9 cellular contexts compared by ENCODE assay signal in the genomic region with DNA sequence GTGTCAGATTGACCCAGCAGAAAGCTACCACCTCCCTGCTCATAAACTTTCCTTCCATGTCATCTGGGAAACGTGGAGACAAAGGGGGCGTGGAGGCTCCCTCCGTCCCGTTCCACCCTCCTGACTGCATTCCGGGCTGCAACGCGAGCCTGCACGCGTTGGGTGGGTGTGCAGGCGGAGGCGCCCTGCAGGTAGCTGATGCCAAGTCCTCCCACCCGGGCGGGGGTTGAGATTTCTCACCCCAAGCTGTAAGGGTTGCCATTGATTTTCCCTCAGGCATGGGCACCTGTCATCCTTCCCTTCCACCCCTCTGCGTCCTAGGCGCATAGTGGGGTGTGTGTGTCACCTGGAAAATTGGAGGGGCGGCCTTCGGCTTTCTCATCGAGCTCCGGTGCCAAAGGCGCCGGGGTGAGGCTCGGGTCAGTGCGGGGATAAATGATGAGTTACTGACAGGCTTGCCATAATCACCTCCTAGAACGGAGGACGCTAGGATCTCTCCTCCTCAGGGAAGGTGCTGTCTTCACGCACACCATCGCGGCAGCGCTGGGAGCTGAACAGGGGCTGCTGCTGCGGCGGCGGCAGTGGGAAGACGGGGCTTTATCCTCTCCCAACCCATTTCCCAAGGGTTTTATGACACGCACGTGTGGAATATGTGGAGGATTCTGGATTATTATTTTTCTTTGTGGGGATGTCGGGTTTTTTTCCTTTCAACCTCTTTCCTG. TPM values are rescaled to one million over a fixed set of nuclear protein-coding genes. Genes with fewer than 3 reads are reported as not detected.
DNase-seq lines count a peak whose midpoint lies in the region; ATAC-seq and TF ChIP-seq lines count a peak whose summit lies in the region.
"Had no signal": no experiment of that assay in that cellular context is flagged by ENCODE, and none has a peak within 500 bp of the region (broad histone marks: within the 10 kb centered on the region; RNA-seq: fewer than 3 reads in every experiment).

No MANE protein-coding gene starts in this region.

- H3K9me3 ChIP-seq in mammary epithelial cell (replicated peaks; ENCODE audit: insufficient read depth, low read length) (no peaks in the 10 kb centered on the region), iPS-20b (ENCODE audit: insufficient read depth, low read depth, low read length) (no peaks in the 10 kb centered on the region)

- no peaks in the 10 kb centered on the region for H4K20me1 ChIP-seq in mammary epithelial cell (ENCODE audit: insufficient read depth, low read length)

- H3K4me1 ChIP-seq in mammary epithelial cell (ENCODE audit: insufficient read depth, low read length) (peaks cover 17% of the 10 kb centered on the region), iPS-20b (ENCODE audit: insufficient read depth, low read length) (peaks cover 9% of the 10 kb centered on the region; the same call in 1 of the 2 replicates)

- H3K27ac ChIP-seq in mammary epithelial cell (ENCODE audit: insufficient read depth, low read depth, low read length): no peak overlapping the region
- H3K27ac ChIP-seq in iPS-20b (ENCODE audit: low read length): no peak overlapping the region

- intact Hi-C loops in mammary epithelial cell (cut with micrococcal nuclease): no loop called here

- H3K27me3 ChIP-seq in mammary epithelial cell (ENCODE audit: insufficient read depth, low read length) (peaks cover 14% of the 10 kb centered on the region), iPS-20b (ENCODE audit: insufficient read depth, low read length) (peaks cover 84% of the 10 kb centered on the region)

- TF ChIP-seq CTCF in mammary epithelial cell (conservative IDR thresholded peaks at IDR 0.05 in 1 of 2, IDR thresholded peaks at IDR 0.05 in 1 of 2; ENCODE audit: extremely low read depth in 1 of 2, insufficient read depth in 1 of 2, low read depth in 1 of 2, low read length in 2 of 2): no peak

- H2AFZ ChIP-seq in mammary epithelial cell (ENCODE audit: low read depth, low read length): peak overlapping the region; percentile 96

- 8% methylated on average over 27 of the region's 36 CpGs for WGBS in mammary epithelial cell (ENCODE audit: low coverage, missing lambda C conversion rate)

- BruUV-seq in mammary epithelial cell (replicated peaks; lab: Mats Ljungman, UMichigan): no TSS peak

- H3K36me3 ChIP-seq in mammary epithelial cell (ENCODE audit: insufficient read depth, low read length) (no peaks in the 10 kb centered on the region), iPS-20b (ENCODE audit: insufficient read depth, low read depth, low read length) (no peaks in the 10 kb centered on the region)

- H3K4me3 ChIP-seq in mammary epithelial cell (replicated peaks in 1 of 3; ENCODE audit: insufficient read depth in 1 of 3, low read depth in 2 of 3, low read length in 3 of 3) (peak overlapping the region; percentile 51 to 70 (median 61)), iPS-20b (ENCODE audit: low read length) (peak overlapping the region; percentile 86), skeletal muscle cell (ENCODE audit: low read depth, low read length) (peak overlapping the region; percentile 53)

- H3K4me2 ChIP-seq in mammary epithelial cell (ENCODE audit: insufficient read depth, low read depth, low read length): peak overlapping the region; percentile 99

- dilution Hi-C loops in mammary epithelial cell (cut with HindIII; ENCODE audit: low sequenced_read_pairs): no loop called here

- CTCF ChIA-PET in mammary epithelial cell (lab: Charles Lee; ENCODE audit: low non-redundant PET): no interaction called here

- H3K9ac ChIP-seq in mammary epithelial cell (ENCODE audit: insufficient read depth, low read length) (no peak overlapping the region), iPS-20b (ENCODE audit: low read depth, low read length) (no peak overlapping the region)

- ATAC-seq in GM18909 (IDR thresholded peaks at IDR 0.05; ENCODE audit: poor library complexity, unreplicated experiment): no peak

- DNase-seq in NCI-H2107 treated with DMSO at 0.1 percent for 48 hours (lab: John Stamatoyannopoulos, UW; ENCODE audit: unreplicated experiment) (peak; percentile 6), NCI-H2107 (lab: John Stamatoyannopoulos, UW) (no peak), mammary epithelial cell (no peak), skeletal muscle cell (ENCODE audit: low read depth) (no peak), EL (no peak)
- no peak for DNase-seq in stimulated activated CD4-positive, alpha-beta T cell treated with anti-CD3 and anti-CD28 coated beads, Interleukin-4, amount 100 ng/mL, for 24 hours

- no peaks in the 10 kb centered on the region for H3K79me2 ChIP-seq in mammary epithelial cell (ENCODE audit: insufficient read depth, low read length)

- in situ Hi-C loops in mammary epithelial cell (cut with MboI; ENCODE audit: low sequenced_read_pairs in 2 of 2): no loop called here

RNA-seq across cellular contexts. Expression of gene PLPPR1, which starts 0.9 kb away (rescaled TPM):
- total RNA-seq in mammary epithelial cell: under 1 TPM in 1 of 2 donors, not detected in 1; 0.33 TPM
- 0.07 TPM for polyA plus RNA-seq in mammary epithelial cell
- not detected for polyA minus RNA-seq in mammary epithelial cell
- total RNA-seq: omental fat pad had no signal
